In genomic region chr17:81096741-81097133, GRCh38 we compare ENCODE assay signal across 11 cellular contexts.
A peak's percentile ranks its signal among the peaks of the same experiment; 100 is the strongest.
DNase-seq lines count a peak whose midpoint lies in the region; ATAC-seq, FAIRE-seq and TF ChIP-seq lines count a peak whose summit lies in the region.
"Had no signal": no experiment of that assay in that cellular context is flagged by ENCODE, and none has a peak within 500 bp of the region (broad histone marks: within the 10 kb centered on the region; RNA-seq: fewer than 3 reads in every experiment).

No MANE protein-coding gene starts in this region.

- no peak for TF ChIP-seq CTCF in kidney (IDR thresholded peaks at IDR 0.05; ENCODE audit: borderline replicate concordance, extremely low read depth, insufficient read depth)

- peaks cover 0 to 3% of the 10 kb centered on the region in 2 donors for H3K36me3 Mint-ChIP-seq in stimulated activated naive B cell treated with anti-CD40 and anti-IgM and Interleukin-4, amounts not matched to agents 10 μg/mL and 1 μg/mL and 100 μg/mL, for 72 hours

- H3K27me3 ChIP-seq in HUES64 (ENCODE audit: insufficient read depth, low read length) = no peaks in the 10 kb centered on the region

- 84% methylated on average over 7 of the region's 7 CpGs for WGBS in HUES64

- H3K27ac ChIP-seq in HUES64 (ENCODE audit: low read depth, low read length) (no peak overlapping the region), angular gyrus (ENCODE audit: low read depth, low read length) (peak overlapping the region; percentile 94), kidney (ENCODE audit: low read depth in 2 of 2, low read length in 2 of 2) (peak overlapping the region; percentile 25 to 44)

- no peaks in the 10 kb centered on the region for H3K9me3 Mint-ChIP-seq in stimulated activated naive B cell treated with anti-CD40 and anti-IgM and Interleukin-4, amounts not matched to agents 10 μg/mL and 1 μg/mL and 100 μg/mL, for 72 hours

- peaks cover 24 to 38% of the 10 kb centered on the region in 2 donors for H3K27me3 Mint-ChIP-seq in stimulated activated naive B cell treated with anti-CD40 and anti-IgM and Interleukin-4, amounts not matched to agents 10 μg/mL and 1 μg/mL and 100 μg/mL, for 72 hours

- H3K4me3 ChIP-seq in HUES64 (ENCODE audit: low read length) (no peak overlapping the region), kidney (ENCODE audit: low read length in 2 of 2) (no peak overlapping the region)

- H3K36me3 ChIP-seq in HUES64 (ENCODE audit: insufficient read depth, low read length) (no peaks in the 10 kb centered on the region), kidney (ENCODE audit: control insufficient read depth in 1 of 2, insufficient read depth in 2 of 2, low read length in 2 of 2) (peaks cover 0 to 8% of the 10 kb centered on the region in 2 donors)

- no peak for ATAC-seq in stimulated activated naive B cell treated with anti-CD40 and anti-IgM and Interleukin-4, amounts not matched to agents 10 μg/mL and 1 μg/mL and 100 μg/mL, for 72 hours (replicated peaks)
- no peak for ATAC-seq in HG03432 (IDR thresholded peaks at IDR 0.05; ENCODE audit: unreplicated experiment)

- H3K9me3 ChIP-seq in HUES64 (ENCODE audit: insufficient read depth, low read depth, low read length) (no peaks in the 10 kb centered on the region), kidney (ENCODE audit: control insufficient read depth in 1 of 2, low read length in 2 of 2) (no peaks in the 10 kb centered on the region)

- no peak for DNase-seq in kidney
- DNase-seq in stimulated activated naive B cell treated with anti-CD40 and anti-IgM and Interleukin-4, amounts not matched to agents 10 μg/mL and 1 μg/mL and 100 μg/mL, for 72 hours = no peak
- no peak for DNase-seq in retina
- no peak for DNase-seq in DMS114 treated with DMSO at 0.1 percent for 48 hours (lab: John Stamatoyannopoulos, UW; ENCODE audit: unreplicated experiment)
- no peak for DNase-seq in NCI-H2227 (lab: John Stamatoyannopoulos, UW; ENCODE audit: unreplicated experiment)
- DNase-seq: NCI-H524 treated with DMSO at 0.1 percent for 48 hours had no signal

- no peak for FAIRE-seq in kidney (lab: Jason Lieb, UNC)
- FAIRE-seq: endometrium, TTC549 had no signal

- peak overlapping the region; percentile 9 for H3K27ac Mint-ChIP-seq in stimulated activated naive B cell treated with anti-CD40 and anti-IgM and Interleukin-4, amounts not matched to agents 10 μg/mL and 1 μg/mL and 100 μg/mL, for 72 hours

- H3K4me1 ChIP-seq in HUES64 (ENCODE audit: insufficient read depth, low read length) (peaks cover 34% of the 10 kb centered on the region), kidney (ENCODE audit: control insufficient read depth in 1 of 2, insufficient read depth in 1 of 2, low read depth in 1 of 2, low read length in 2 of 2) (peaks cover 3 to 15% of the 10 kb centered on the region in 2 donors)

- intact Hi-C loops in kidney (cut with DNase I) = no loop called here

- peaks cover 7 to 21% of the 10 kb centered on the region in 2 donors for H3K4me1 Mint-ChIP-seq in stimulated activated naive B cell treated with anti-CD40 and anti-IgM and Interleukin-4, amounts not matched to agents 10 μg/mL and 1 μg/mL and 100 μg/mL, for 72 hours

- peak overlapping the region in 1 of 2 donors; percentile 25 for H3K4me3 Mint-ChIP-seq in stimulated activated naive B cell treated with anti-CD40 and anti-IgM and Interleukin-4, amounts not matched to agents 10 μg/mL and 1 μg/mL and 100 μg/mL, for 72 hours

- H3K9ac ChIP-seq in HUES64 (ENCODE audit: low read depth, low read length) (peak overlapping the region; percentile 26; the same call in 1 of the 2 replicates), kidney (ENCODE audit: low read length in 2 of 2) (peak overlapping the region in 1 of 2 donors; percentile 37)
